In genomic region chr20:25544316-25544715, GRCh38 we compare ENCODE assay signal across 20 cellular contexts. TPM values are rescaled to one million over a fixed set of nuclear protein-coding genes. Genes with fewer than 3 reads are reported as not detected.
DNase-seq lines count a peak whose midpoint lies in the region; ATAC-seq, FAIRE-seq and TF ChIP-seq lines count a peak whose summit lies in the region.
"Had no signal": no experiment of that assay in that cellular context is flagged by ENCODE, and none has a peak within 500 bp of the region (broad histone marks: within the 10 kb centered on the region; RNA-seq: fewer than 3 reads in every experiment).

No MANE protein-coding gene starts in this region.

- H3F3A ChIP-seq in smooth muscle cell (ENCODE audit: low read depth) = peaks cover 23% of the 10 kb centered on the region

- no peak overlapping the region for H3K4me3 ChIP-seq in cardiac muscle cell
- no peak overlapping the region for H3K4me3 ChIP-seq in heart right ventricle
- H3K4me3 ChIP-seq in K562 = no peak overlapping the region
- H3K4me3 ChIP-seq in smooth muscle cell = no peak overlapping the region
- H3K4me3 ChIP-seq: adrenal gland, left lung, MG63, uterus had no signal

- intact Hi-C loops in heart right ventricle (cut with DNase I) = loop anchor here in 1 of 10 donors (10.0 kb wide), 1 partner anchor 80 kb away; the partner anchor contains the start of gene NANP
- intact Hi-C loops in K562 (cut with micrococcal nuclease) = loop anchor here (5.0 kb wide), 1 partner anchor 72 kb away; no protein-coding TSS in a partner anchor

- no peak for TF ChIP-seq POLR2A in K562 (conservative IDR thresholded peaks at IDR 0.05)

- no TSS peak for BruUV-seq in K562 (replicated peaks; lab: Mats Ljungman, UMichigan)

- no peak for TF ChIP-seq RAD21 in K562 (CRISPR knock-in tag; conservative IDR thresholded peaks at IDR 0.05 in 1 of 2, IDR thresholded peaks at IDR 0.05 in 1 of 2)

- POLR2A ChIA-PET in K562 (lab: Yijun Ruan, JAX) = no interaction called here

- H3K9ac ChIP-seq in K562 (ENCODE audit: insufficient read depth in 1 of 2, low read depth in 2 of 2, low read length in 2 of 2) (no peak overlapping the region), smooth muscle cell (ENCODE audit: low read depth) (no peak overlapping the region)

- no peak for ATAC-seq in heart right ventricle
- no peak for ATAC-seq in K562
- no peak for ATAC-seq in GM18511 (IDR thresholded peaks at IDR 0.05; ENCODE audit: unreplicated experiment)
- ATAC-seq: esophagus mucosa had no signal

- TF ChIP-seq CTCF in cardiac muscle cell (IDR thresholded peaks at IDR 0.05; ENCODE audit: low read depth, low read length) (no peak), heart right ventricle (IDR thresholded peaks at IDR 0.05) (no peak), K562 (IDR thresholded peaks at IDR 0.05 in 2 of 3, conservative IDR thresholded peaks at IDR 0.05 in 1 of 3; ENCODE audit: insufficient read depth in 2 of 3, low read depth in 1 of 3, low read length in 3 of 3) (no peak), smooth muscle cell (IDR thresholded peaks at IDR 0.05; ENCODE audit: borderline replicate concordance, insufficient read depth, poor library complexity, severe bottlenecking) (no peak)

- FAIRE-seq in K562 (lab: Jason Lieb, UNC) = no peak

- H2AFZ ChIP-seq in K562 (ENCODE audit: low read depth, low read length) = no peak overlapping the region
- no peak overlapping the region for H2AFZ ChIP-seq in smooth muscle cell (ENCODE audit: low read depth)

- 53 to 64% methylated on average over 4 of the region's 4 CpGs for WGBS in heart right ventricle, 2 donors
- 4% methylated on average over 3 of the region's 4 CpGs for WGBS in K562 (ENCODE audit: insufficient coverage, low coverage, missing lambda C conversion rate)
- 38% methylated on average over 4 of the region's 4 CpGs for WGBS in smooth muscle cell (ENCODE audit: low lambda C conversion rate)

- DNase-seq in cardiac muscle cell (ENCODE audit: low read depth in 1 of 2, low spot score in 1 of 2) (peak in 1 of 2 donors; percentile 51), heart right ventricle (no peak), K562 (ENCODE audit: extremely low read depth in 1 of 4, low spot score in 3 of 4) (no peak), iris pigment epithelial cell (ENCODE audit: low read depth) (peak; percentile 52), smooth muscle cell (lab: John Stamatoyannopoulos, UW; ENCODE audit: unreplicated experiment) (no peak), HPDE6-E6E7 (ENCODE audit: extremely low spot score) (no peak)
- DNase-seq in stimulated activated CD4-positive, alpha-beta T cell treated with anti-CD3 and anti-CD28 coated beads, Interleukin-4, amount 100 ng/mL, for 24 hours = no peak
- DNase-seq: 8988T; activated effector memory CD4-positive, alpha-beta T cell treated with anti-CD3 and anti-CD28 coated beads, Interleukin-2, amount 50 U/mL, for 16 hours; BE2C; central memory CD4-positive, alpha-beta T cell; left lung; SIG-M5; substantia nigra; uterus had no signal

- H3K36me3 ChIP-seq in cardiac muscle cell (no peaks in the 10 kb centered on the region), heart right ventricle (no peaks in the 10 kb centered on the region), K562 (ENCODE audit: control insufficient read depth, insufficient read depth, low read length) (no peaks in the 10 kb centered on the region), smooth muscle cell (ENCODE audit: low read depth) (no peaks in the 10 kb centered on the region)
- H3K36me3 ChIP-seq: adrenal gland, BE2C, left lung, MG63, neutrophil, uterus had no signal

- H3K79me2 ChIP-seq in K562 (ENCODE audit: control insufficient read depth, insufficient read depth, low read length) = no peaks in the 10 kb centered on the region
- H3K79me2 ChIP-seq in smooth muscle cell (ENCODE audit: low read depth) = peaks cover 35% of the 10 kb centered on the region

- H3K4me1 ChIP-seq in cardiac muscle cell (ENCODE audit: low read depth) (peaks cover 58% of the 10 kb centered on the region), heart right ventricle (peaks cover 0 to 14% (median 6%) of the 10 kb centered on the region in 9 donors), K562 (replicated peaks in 1 of 2; ENCODE audit: control insufficient read depth in 2 of 2, insufficient read depth in 2 of 2, low read length in 2 of 2) (peaks cover 0 to 14% of the 10 kb centered on the region in 2 experiments; a peak in 2 of 5 replicates), smooth muscle cell (ENCODE audit: low read depth) (peaks cover 14% of the 10 kb centered on the region)
- H3K4me1 ChIP-seq: BE2C had no signal

- no peak overlapping the region for H3K4me2 ChIP-seq in K562 (ENCODE audit: insufficient read depth, low read length)
- peak overlapping the region; percentile 47 for H3K4me2 ChIP-seq in smooth muscle cell

- CTCF ChIA-PET in K562 (lab: Yijun Ruan, JAX; ENCODE audit: low intra/inter-chr PET ratio) = no interaction called here

- no peaks in the 10 kb centered on the region for H3K27me3 ChIP-seq in cardiac muscle cell
- no peaks in the 10 kb centered on the region for H3K27me3 ChIP-seq in heart right ventricle
- 0 out of 5 replicates have a peak, but pooled peaks cover 0 to 2% of the 10 kb centered on the region in 2 experiments for H3K27me3 ChIP-seq in K562 (ENCODE audit: control insufficient read depth in 2 of 2, insufficient read depth in 2 of 2, low read length in 2 of 2)
- no peaks in the 10 kb centered on the region for H3K27me3 ChIP-seq in smooth muscle cell (ENCODE audit: low read depth)
- H3K27me3 ChIP-seq: adrenal gland, BE2C, left lung, MG63, neutrophil, uterus had no signal

- peak overlapping the region; percentile 90 for H3K27ac ChIP-seq in cardiac muscle cell
- H3K27ac ChIP-seq in heart right ventricle = no peak overlapping the region
- no peak overlapping the region for H3K27ac ChIP-seq in K562 (ENCODE audit: extremely low read depth, low read depth, low read length)
- H3K27ac ChIP-seq in smooth muscle cell (ENCODE audit: low read depth) = peak overlapping the region; percentile 77
- H3K27ac ChIP-seq: adrenal gland, left lung, neutrophil had no signal

- no peaks in the 10 kb centered on the region for H3K9me3 ChIP-seq in cardiac muscle cell (ENCODE audit: low read depth)
- H3K9me3 ChIP-seq in heart right ventricle = no peaks in the 10 kb centered on the region
- no peaks in the 10 kb centered on the region for H3K9me3 ChIP-seq in K562 (replicated peaks; ENCODE audit: control insufficient read depth, insufficient read depth, low read depth, low read length)
- no peaks in the 10 kb centered on the region for H3K9me3 ChIP-seq in smooth muscle cell (replicated peaks; ENCODE audit: low read depth)
- H3K9me3 ChIP-seq: adrenal gland, BE2C, left lung, MG63, neutrophil, uterus had no signal

- H4K20me1 ChIP-seq in K562 (replicated peaks; ENCODE audit: control insufficient read depth, insufficient read depth, low read length) (no peaks in the 10 kb centered on the region), smooth muscle cell (ENCODE audit: low read depth) (peaks cover 100% of the 10 kb centered on the region)

- in situ Hi-C loops in K562 (cut with MboI) = no loop called here

- TF ChIP-seq EP300 in K562 (IDR thresholded peaks at IDR 0.05; ENCODE audit: low read length) = no peak

- no peaks in the 10 kb centered on the region for H3K9me1 ChIP-seq in K562 (ENCODE audit: control insufficient read depth, insufficient read depth, low read length)

TF ChIP-seq in K562, 482 proteins besides CTCF, POLR2A, EP300 and RAD21 (continues in another document):
- no peak for TF ChIP-seq SMARCC2 (IDR thresholded peaks at IDR 0.05; ENCODE audit: low read depth)
- TF ChIP-seq, protein P1, sequence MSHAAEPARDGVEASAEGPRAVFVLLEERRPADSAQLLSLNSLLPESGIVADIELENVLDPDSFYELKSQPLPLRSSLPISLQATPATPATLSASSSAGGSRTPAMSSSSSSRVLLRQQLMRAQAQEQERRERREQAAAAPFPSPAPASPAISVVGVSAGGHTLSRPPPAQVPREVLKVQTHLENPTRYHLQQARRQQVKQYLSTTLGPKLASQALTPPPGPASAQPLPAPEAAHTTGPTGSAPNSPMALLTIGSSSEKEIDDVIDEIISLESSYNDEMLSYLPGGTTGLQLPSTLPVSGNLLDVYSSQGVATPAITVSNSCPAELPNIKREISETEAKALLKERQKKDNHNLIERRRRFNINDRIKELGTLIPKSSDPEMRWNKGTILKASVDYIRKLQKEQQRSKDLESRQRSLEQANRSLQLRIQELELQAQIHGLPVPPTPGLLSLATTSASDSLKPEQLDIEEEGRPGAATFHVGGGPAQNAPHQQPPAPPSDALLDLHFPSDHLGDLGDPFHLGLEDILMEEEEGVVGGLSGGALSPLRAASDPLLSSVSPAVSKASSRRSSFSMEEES (CRISPR knock-in tag; IDR thresholded peaks at IDR 0.05) = 0 out of 2 replicates have a peak, but pooled peaks have one; percentile 6

RNA-seq across cellular contexts. Expression of gene NINL, which starts 41.0 kb away (rescaled TPM):
- total RNA-seq in cardiac muscle cell = 35.8 and 61.3 TPM in 2 replicates
- polyA plus RNA-seq in cardiac muscle cell = 26.4 and 36.1 TPM in 2 replicates
- 1 to 10 TPM; 1.4 to 8.3 (median 3.8) TPM for total RNA-seq in heart right ventricle
- 10 to 100 TPM in 1 of 2 donors, 1 to 10 TPM in 1; 1.3 to 17.9 TPM for polyA plus RNA-seq in heart right ventricle
- 0.49 TPM in 1 of 2 replicates, not detected in the other for total RNA-seq in K562 (2011; cell fraction: chromatin; rRNA removed; ENCODE audit: low replicate concordance)
- total RNA-seq in K562 (2011; cell fraction: nucleolus; rRNA removed) = 0.26 and 0.33 TPM in 2 replicates
- 0.23 TPM in 1 of 2 replicates, not detected in the other for total RNA-seq in K562 (2011; cell fraction: nucleoplasm; rRNA removed)
- total RNA-seq in K562 (2014; rRNA removed) = not detected in 2 replicates
- not detected in 2 replicates for total RNA-seq in K562 (2014; rRNA removed; fragmentation: Illumina TruSeq; extraction: Trizol)
- total RNA-seq in K562 (2015; rRNA removed; fragmentation: Illumina TruSeq; extraction: Trizol) = 0.15 and 0.22 TPM in 2 replicates
- 0.04 and 0.11 TPM in 2 replicates for total RNA-seq in K562 (2021)
- polyA plus RNA-seq in K562 (2011; rRNA removed) = 0.03 and 0.06 TPM in 2 replicates
- 0.01 TPM in 2 replicates for polyA plus RNA-seq in K562 (2011; cell fraction: cytosol; rRNA removed)
- 0.17 and 0.22 TPM in 2 replicates for polyA plus RNA-seq in K562 (2011; cell fraction: nucleus; rRNA removed)
- polyA plus RNA-seq in K562 (2012) = 0.05 and 0.10 TPM in 2 replicates
- 0.03 TPM in 1 of 2 replicates, not detected in the other for polyA plus RNA-seq in K562 (2014; fragmentation: Illumina TruSeq; extraction: Trizol)
- not detected for polyA plus RNA-seq in K562 (2014; fragmentation: Nextera tagmentation; extraction: Ambion mirVana)
- not detected in 2 replicates for polyA plus RNA-seq in K562 (2014; rRNA removed)
- polyA minus RNA-seq in K562 (2011; rRNA and poly(A)+ RNA removed) = 0.21 TPM in 1 of 2 replicates, not detected in the other
- not detected in 2 replicates for polyA minus RNA-seq in K562 (2011; cell fraction: cytosol; rRNA and poly(A)+ RNA removed)
- under 0.01 and 0.44 TPM in 2 replicates for polyA minus RNA-seq in K562 (2011; cell fraction: nucleus; rRNA and poly(A)+ RNA removed)
- 12.2 and 13.9 TPM in 2 replicates for total RNA-seq in smooth muscle cell
- polyA plus RNA-seq in smooth muscle cell = 10.7 and 15.0 TPM in 2 replicates

Comparison
In these comparisons a context has a peak if more than half of its experiments do, and no peak if none do; other contexts are left out.
1. H3K27ac ChIP-seq: peak in cardiac muscle cell (single experiment) and smooth muscle cell (single experiment); none in heart right ventricle (0 of 10) and K562 (single experiment).